ENCODE assay signal across 33 cellular contexts in the genomic region with DNA sequence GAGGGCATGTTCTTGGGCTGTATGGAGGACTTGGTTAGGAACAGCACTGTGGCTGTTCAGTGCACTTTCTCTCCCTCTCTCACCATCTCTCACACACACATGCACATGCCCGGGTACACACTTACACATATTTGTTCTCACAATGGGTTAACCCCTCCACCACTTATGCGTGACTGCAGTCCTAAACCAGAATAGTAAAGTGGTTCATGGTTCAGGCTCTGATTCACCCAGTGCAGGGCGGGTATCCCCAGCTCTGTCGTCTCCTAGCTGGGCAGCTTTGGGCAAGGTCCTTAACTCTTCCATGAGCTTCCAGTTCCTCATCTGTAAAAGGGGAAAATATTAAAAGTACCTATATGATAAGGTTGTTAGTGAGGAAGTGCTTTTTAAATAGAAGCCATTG.
"Had no signal": no experiment of that assay in that cellular context is flagged by ENCODE, and none has a peak within 500 bp of the region (broad histone marks: within the 10 kb centered on the region; RNA-seq: fewer than 3 reads in every experiment).

No MANE protein-coding gene starts in this region.

- H3K27me3 Mint-ChIP-seq: activated naive CD8-positive, alpha-beta T cell treated with anti-CD3 and anti-CD28 coated beads for 36 hours had no signal

- H3K36me3 ChIP-seq: adrenal gland, breast epithelium, cardiac muscle cell, colonic mucosa, gastrocnemius medialis, heart left ventricle had no signal

- H3K4me3 Mint-ChIP-seq: activated CD4-positive, alpha-beta memory T cell treated with anti-CD3 and anti-CD28 coated beads for 36 hours; activated CD4-positive, alpha-beta T cell treated with anti-CD3 and anti-CD28 coated beads for 36 hours; activated CD4-positive, alpha-beta T cell treated with anti-CD3 and anti-CD28 coated beads, Interleukin-2, amount 10 ng/mL, durations not matched to agents 24 days and 14 days; activated CD8-positive, alpha-beta memory T cell treated with anti-CD3 and anti-CD28 coated beads, Interleukin-2, amount 10 ng/mL, durations not matched to agents 7 days and 5 days; activated CD8-positive, alpha-beta T cell treated with anti-CD3 and anti-CD28 coated beads, Interleukin-2, amount 10 ng/mL, durations not matched to agents 7 days and 5 days; activated naive CD4-positive, alpha-beta T cell treated with anti-CD3 and anti-CD28 coated beads for 36 hours; activated naive CD4-positive, alpha-beta T cell treated with anti-CD3 and anti-CD28 coated beads, Interleukin-2, amount 50 U/mL, for 24 hours; activated naive CD8-positive, alpha-beta T cell treated with anti-CD3 and anti-CD28 coated beads for 36 hours; activated naive CD8-positive, alpha-beta T cell treated with anti-CD3 and anti-CD28 coated beads, Interleukin-2, amount 50 U/mL, for 24 hours; activated T-helper 1 cell treated with anti-CD3 and anti-CD28 coated beads, Interleukin-12 subunit alpha, Interleukin-12 subunit beta, Interleukin-2, Interleukin-4 antibody, amounts not matched to agents 30 ng/mL and 10 ng/mL and 1 ng/mL, durations not matched to agents 14 hours and 24 hours and 36 hours had no signal

- H3K4me3 ChIP-seq: adrenal gland, body of pancreas, breast epithelium, cardiac muscle cell, colonic mucosa, gastrocnemius medialis, heart left ventricle had no signal

- H3K4me1 ChIP-seq: adrenal gland, breast epithelium, colonic mucosa, foreskin keratinocyte, gastrocnemius medialis had no signal

- H3K9me3 ChIP-seq: adrenal gland, body of pancreas, breast epithelium, colonic mucosa, gastrocnemius medialis, heart left ventricle had no signal

- H3K27ac ChIP-seq: adrenal gland, body of pancreas, breast epithelium, cardiac muscle cell, colonic mucosa, foreskin keratinocyte, gastrocnemius medialis had no signal

- H3K27ac Mint-ChIP-seq: activated CD4-positive, alpha-beta memory T cell treated with anti-CD3 and anti-CD28 coated beads for 36 hours; activated CD4-positive, alpha-beta T cell treated with anti-CD3 and anti-CD28 coated beads for 36 hours; activated CD4-positive, alpha-beta T cell treated with anti-CD3 and anti-CD28 coated beads, Interleukin-2, amount 10 ng/mL, durations not matched to agents 24 days and 14 days; activated CD8-positive, alpha-beta memory T cell treated with anti-CD3 and anti-CD28 coated beads, Interleukin-2, amount 10 ng/mL, durations not matched to agents 7 days and 5 days; activated CD8-positive, alpha-beta T cell treated with anti-CD3 and anti-CD28 coated beads, Interleukin-2, amount 10 ng/mL, durations not matched to agents 7 days and 5 days; activated naive CD4-positive, alpha-beta T cell treated with anti-CD3 and anti-CD28 coated beads for 36 hours; activated naive CD4-positive, alpha-beta T cell treated with anti-CD3 and anti-CD28 coated beads, Interleukin-2, amount 50 U/mL, for 24 hours; activated naive CD8-positive, alpha-beta T cell treated with anti-CD3 and anti-CD28 coated beads for 36 hours; activated naive CD8-positive, alpha-beta T cell treated with anti-CD3 and anti-CD28 coated beads, Interleukin-2, amount 50 U/mL, for 24 hours; activated T-helper 1 cell treated with anti-CD3 and anti-CD28 coated beads, Interleukin-12 subunit alpha, Interleukin-12 subunit beta, Interleukin-2, Interleukin-4 antibody, amounts not matched to agents 30 ng/mL and 10 ng/mL and 1 ng/mL, durations not matched to agents 14 hours and 24 hours and 36 hours; activated T-helper 2 cell treated with anti-CD3 and anti-CD28 coated beads, Interferon-gamma antibody, Interleukin-2, Interleukin-4, amounts not matched to agents 10 μg/mL and 5 μg/mL and 100 μg/mL, durations not matched to agents 14 hours and 24 hours and 36 hours had no signal

- DNase-seq: activated CD4-positive, alpha-beta memory T cell treated with anti-CD3 and anti-CD28 coated beads for 36 hours; activated CD4-positive, alpha-beta T cell treated with anti-CD3 and anti-CD28 coated beads for 36 hours; activated CD4-positive, alpha-beta T cell treated with anti-CD3 and anti-CD28 coated beads, Interleukin-2, amount 10 ng/mL, durations not matched to agents 24 days and 14 days; activated CD4-positive, CD25-positive, alpha-beta regulatory T cell; activated CD4-positive, CD25-positive, alpha-beta regulatory T cell treated with anti-CD3 and anti-CD28 coated beads, Interleukin-2, amount 50 U/mL, for 72 hours; activated CD8-positive, alpha-beta memory T cell treated with anti-CD3 and anti-CD28 coated beads, Interleukin-2, amount 10 ng/mL, durations not matched to agents 7 days and 5 days; activated CD8-positive, alpha-beta memory T cell treated with anti-CD3 and anti-CD28 coated beads, Interleukin-2, amount 50 U/mL, for 4 hours; activated CD8-positive, alpha-beta T cell treated with anti-CD3 and anti-CD28 coated beads, Interleukin-2, amount 10 ng/mL, durations not matched to agents 7 days and 5 days; activated effector memory CD4-positive, alpha-beta T cell treated with anti-CD3 and anti-CD28 coated beads, Interleukin-2, amount 50 U/mL, for 16 hours; activated naive CD4-positive, alpha-beta T cell treated with anti-CD3 and anti-CD28 coated beads for 36 hours; activated naive CD8-positive, alpha-beta T cell treated with anti-CD3 and anti-CD28 coated beads for 36 hours; activated naive CD8-positive, alpha-beta T cell treated with anti-CD3 and anti-CD28 coated beads, Interleukin-2, amount 50 U/mL, for 24 hours; activated T-cell treated with anti-CD3 and anti-CD28 coated beads, Interleukin-2, amount 50 U/mL, for 1 hour; activated T-cell treated with anti-CD3 and anti-CD28 coated beads, Interleukin-2, amount 50 U/mL, for 48 hours; adrenal gland; amygdala; aorta; body of pancreas; central memory CD4-positive, alpha-beta T cell; cerebellar nuclear complex; colonic mucosa; effector CD8-positive, alpha-beta T cell; foreskin keratinocyte; gastrocnemius medialis; glutamatergic neuron; heart left ventricle; T-helper 2 cell had no signal

- H3K27me3 ChIP-seq: adrenal gland, body of pancreas, breast epithelium, cardiac muscle cell, colonic mucosa, gastrocnemius medialis, heart left ventricle had no signal

- H3K36me3 Mint-ChIP-seq: activated CD4-positive, alpha-beta memory T cell treated with anti-CD3 and anti-CD28 coated beads for 36 hours; activated CD8-positive, alpha-beta memory T cell treated with anti-CD3 and anti-CD28 coated beads, Interleukin-2, amount 10 ng/mL, durations not matched to agents 7 days and 5 days; activated naive CD4-positive, alpha-beta T cell treated with anti-CD3 and anti-CD28 coated beads, Interleukin-2, amount 50 U/mL, for 24 hours; activated naive CD8-positive, alpha-beta T cell treated with anti-CD3 and anti-CD28 coated beads for 36 hours had no signal

- ATAC-seq: activated CD4-positive, alpha-beta T cell treated with anti-CD3 and anti-CD28 coated beads for 36 hours; activated CD8-positive, alpha-beta memory T cell treated with anti-CD3 and anti-CD28 coated beads, Interleukin-2, amount 10 ng/mL, durations not matched to agents 7 days and 5 days; activated CD8-positive, alpha-beta T cell treated with anti-CD3 and anti-CD28 coated beads, Interleukin-2, amount 10 ng/mL, durations not matched to agents 7 days and 5 days; activated naive CD8-positive, alpha-beta T cell treated with anti-CD3 and anti-CD28 coated beads, Interleukin-2, amount 50 U/mL, for 24 hours; body of pancreas; esophagus mucosa; foreskin keratinocyte; gastrocnemius medialis had no signal

- H3K9me3 Mint-ChIP-seq: activated CD4-positive, alpha-beta memory T cell treated with anti-CD3 and anti-CD28 coated beads for 36 hours; activated CD4-positive, alpha-beta T cell treated with anti-CD3 and anti-CD28 coated beads, Interleukin-2, amount 10 ng/mL, durations not matched to agents 24 days and 14 days; activated naive CD4-positive, alpha-beta T cell treated with anti-CD3 and anti-CD28 coated beads for 36 hours; activated naive CD4-positive, alpha-beta T cell treated with anti-CD3 and anti-CD28 coated beads, Interleukin-2, amount 50 U/mL, for 24 hours; activated naive CD8-positive, alpha-beta T cell treated with anti-CD3 and anti-CD28 coated beads for 36 hours; activated naive CD8-positive, alpha-beta T cell treated with anti-CD3 and anti-CD28 coated beads, Interleukin-2, amount 50 U/mL, for 24 hours; activated T-helper 1 cell treated with anti-CD3 and anti-CD28 coated beads, Interleukin-12 subunit alpha, Interleukin-12 subunit beta, Interleukin-2, Interleukin-4 antibody, amounts not matched to agents 30 ng/mL and 10 ng/mL and 1 ng/mL, durations not matched to agents 14 hours and 24 hours and 36 hours; activated T-helper 2 cell treated with anti-CD3 and anti-CD28 coated beads, Interferon-gamma antibody, Interleukin-2, Interleukin-4, amounts not matched to agents 10 μg/mL and 5 μg/mL and 100 μg/mL, durations not matched to agents 14 hours and 24 hours and 36 hours had no signal

- H3K4me1 Mint-ChIP-seq: activated CD4-positive, alpha-beta T cell treated with anti-CD3 and anti-CD28 coated beads for 36 hours; activated CD4-positive, alpha-beta T cell treated with anti-CD3 and anti-CD28 coated beads, Interleukin-2, amount 10 ng/mL, durations not matched to agents 24 days and 14 days; activated CD8-positive, alpha-beta memory T cell treated with anti-CD3 and anti-CD28 coated beads, Interleukin-2, amount 10 ng/mL, durations not matched to agents 7 days and 5 days; activated naive CD4-positive, alpha-beta T cell treated with anti-CD3 and anti-CD28 coated beads, Interleukin-2, amount 50 U/mL, for 24 hours; activated naive CD8-positive, alpha-beta T cell treated with anti-CD3 and anti-CD28 coated beads for 36 hours; activated naive CD8-positive, alpha-beta T cell treated with anti-CD3 and anti-CD28 coated beads, Interleukin-2, amount 50 U/mL, for 24 hours had no signal
